ENCODE assay signal across 8 cellular contexts in genomic region chr11:47355283-47356128, GRCh38. TPM values are rescaled to one million over a fixed set of nuclear protein-coding genes. Genes with fewer than 3 reads are reported as not detected.
DNase-seq lines count a peak whose midpoint lies in the region; ATAC-seq and TF ChIP-seq lines count a peak whose summit lies in the region.

No MANE protein-coding gene starts in this region.

- no peaks in the 10 kb centered on the region for H3K9me3 ChIP-seq in neural cell (ENCODE audit: low read length)

- no peaks in the 10 kb centered on the region for H3K79me2 ChIP-seq in neural cell (replicated peaks; ENCODE audit: insufficient read depth, low read length)

- no peak overlapping the region for H3K4me2 ChIP-seq in neural cell (ENCODE audit: low read length)

- no peak overlapping the region for H3K4me3 ChIP-seq in neural cell (ENCODE audit: low read length)

- no peaks in the 10 kb centered on the region for H4K20me1 ChIP-seq in neural cell (ENCODE audit: insufficient read depth)

- no peaks in the 10 kb centered on the region for H3K9me2 ChIP-seq in neural cell (ENCODE audit: insufficient read depth, low read length)

- DNase-seq in stimulated activated CD4-positive, alpha-beta T cell treated with anti-CD3 and anti-CD28 coated beads, Interleukin-15, amount 100 ng/mL, for 24 hours, result peak; percentile 68
- DNase-seq in stimulated activated CD4-positive, alpha-beta T cell treated with anti-CD3 and anti-CD28 coated beads, Interleukin-12 subunit alpha, Interleukin-12 subunit beta, amount 100 ng/mL, for 4 hours, result no peak
- DNase-seq in NCI-H2107 (lab: John Stamatoyannopoulos, UW) (peak; percentile 92), foreskin melanocyte (peak; percentile 82)
- DNase-seq in activated CD4-positive, alpha-beta T cell treated with anti-CD3 and anti-CD28 coated beads, Interleukin-2, amount 50 U/mL, for 1 hour, result peak; percentile 10

- no peak overlapping the region for H2AFZ ChIP-seq in neural cell (ENCODE audit: low read depth, low read length)

- H3K27me3 ChIP-seq in neural cell (ENCODE audit: insufficient read depth, low read depth, low read length), result no peaks in the 10 kb centered on the region

- no peak for ATAC-seq in GM21786 (IDR thresholded peaks at IDR 0.05; ENCODE audit: unreplicated experiment)
- no peak for ATAC-seq in GM18858 (IDR thresholded peaks at IDR 0.05; ENCODE audit: unreplicated experiment)

- no peak for TF ChIP-seq EP300 in neural cell (conservative IDR thresholded peaks at IDR 0.05; ENCODE audit: poor library complexity, severe bottlenecking)

- H3F3A ChIP-seq in neural cell (ENCODE audit: insufficient read depth, low read length, poor library complexity, severe bottlenecking), result no peaks in the 10 kb centered on the region

- no peak overlapping the region for H3K9ac ChIP-seq in neural cell (ENCODE audit: low read length)

- TF ChIP-seq CTCF in neural cell (IDR thresholded peaks at IDR 0.05; ENCODE audit: poor library complexity, severe bottlenecking), result peak; percentile 40

- no peak for TF ChIP-seq RAD21 in neural cell (conservative IDR thresholded peaks at IDR 0.05)

- no peaks in the 10 kb centered on the region for H3K36me3 ChIP-seq in neural cell (ENCODE audit: insufficient read depth, low read length)

- H3K27ac ChIP-seq in neural cell (ENCODE audit: low read length), result no peak overlapping the region

TF ChIP-seq in neural cell, 6 proteins besides CTCF, POLR2A, EP300 and RAD21:
- TF ChIP-seq SMC3 (conservative IDR thresholded peaks at IDR 0.05; ENCODE audit: poor library complexity), result no peak
- TF ChIP-seq EZH2 (IDR thresholded peaks at IDR 0.05; ENCODE audit: borderline replicate concordance, insufficient read depth, low read length, poor library complexity, severe bottlenecking), result no peak
- TF ChIP-seq TAF1 (IDR thresholded peaks at IDR 0.05; ENCODE audit: low read depth), result no peak
- TF ChIP-seq REST (IDR thresholded peaks at IDR 0.05; ENCODE audit: borderline replicate concordance), result no peak
- TF ChIP-seq POLR2AphosphoS5 (IDR thresholded peaks at IDR 0.05), result no peak
- no peak for TF ChIP-seq MXI1 (conservative IDR thresholded peaks at IDR 0.05; ENCODE audit: poor library complexity, severe bottlenecking)
TF ChIP-seq in neural cell: peak in this region for 0.

RNA-seq across cellular contexts. Expression of gene MYBPC3, which starts 3.0 kb away (rescaled TPM):
- polyA plus RNA-seq in neural cell, result not detected in 2 replicates
- not detected in 2 replicates for polyA minus RNA-seq in neural cell

RNA-seq across cellular contexts. Expression of gene SPI1, which starts 22.8 kb away (rescaled TPM):
- polyA plus RNA-seq in neural cell, result not detected in 2 replicates
- not detected in 2 replicates for polyA minus RNA-seq in neural cell

RNA-seq across cellular contexts. Expression of gene SLC39A13, which starts 52.9 kb away (rescaled TPM):
- polyA plus RNA-seq in neural cell, result 41.6 and 48.0 TPM in 2 replicates
- 13.9 and 15.3 TPM in 2 replicates for polyA minus RNA-seq in neural cell
